27 cellular contexts compared by ENCODE assay signal in the genomic region with DNA sequence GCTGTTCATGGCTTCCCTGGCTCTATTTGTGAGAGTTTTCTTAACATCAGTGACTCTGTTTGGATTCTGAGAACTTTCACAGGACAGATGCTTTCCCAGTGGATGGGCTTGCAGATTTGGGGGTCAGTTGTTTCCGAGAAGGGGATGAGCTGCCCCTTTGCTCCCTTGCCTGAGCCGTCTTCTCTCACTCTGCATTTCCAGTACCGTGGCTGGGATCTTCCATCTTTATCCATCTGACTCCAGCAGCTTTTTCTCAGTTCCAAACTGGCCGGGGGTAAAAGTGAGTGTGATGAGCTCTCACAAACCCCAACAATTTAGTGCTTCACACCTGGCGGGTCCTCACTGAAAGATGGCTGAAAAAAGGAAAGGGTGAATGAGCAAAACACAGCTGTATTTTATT.
"Had no signal": no experiment of that assay in that cellular context is flagged by ENCODE, and none has a peak within 500 bp of the region (broad histone marks: within the 10 kb centered on the region; RNA-seq: fewer than 3 reads in every experiment).

No MANE protein-coding gene starts in this region.

- H3K27me3 ChIP-seq: brain microvascular endothelial cell, gastroesophageal sphincter had no signal

- H3K36me3 Mint-ChIP-seq: activated naive CD8-positive, alpha-beta T cell had no signal

- H3K36me3 ChIP-seq: brain microvascular endothelial cell, esophagus squamous epithelium, gastroesophageal sphincter, WERI-Rb-1 had no signal

- DNase-seq: activated B cell treated with CpG ODN at 0.5 μM for 24 hours; activated CD4-positive, alpha-beta T cell treated with anti-CD3 and anti-CD28 coated beads for 48 hours; activated CD4-positive, alpha-beta T cell treated with anti-CD3 and anti-CD28 coated beads, Interleukin-2, amount 50 U/mL, for 1 hour; activated CD4-positive, alpha-beta T cell treated with anti-CD3 and anti-CD28 coated beads, Interleukin-2, amount 50 U/mL, for 48 hours; activated effector memory CD4-positive, alpha-beta T cell treated with Interleukin-2 at 50 U/mL for 16 hours; activated gamma-delta T cell treated with Interleukin-2 at 50 U/mL for 16 hours; activated naive CD4-positive, alpha-beta T cell treated with anti-CD3 and anti-CD28 coated beads, Interleukin-2, amount 50 U/mL, for 16 hours; activated naive CD4-positive, alpha-beta T cell treated with Interleukin-2 at 50 U/mL for 16 hours; activated T-cell treated with anti-CD3 and anti-CD28 coated beads, Interleukin-2, amount 50 U/mL, for 4 hours; amniotic stem cell; brain microvascular endothelial cell; cortex of kidney; dermis blood vessel endothelial cell; effector CD4-positive, alpha-beta T cell; effector memory CD8-positive, alpha-beta T cell; erythroblast; esophagus squamous epithelium; foreskin melanocyte; T-helper 1 cell; T-helper 17 cell; T1000; WERI-Rb-1 had no signal

- H3K27ac ChIP-seq: brain microvascular endothelial cell, esophagus squamous epithelium, gastroesophageal sphincter, WERI-Rb-1 had no signal

- H3K4me1 ChIP-seq: esophagus squamous epithelium, gastroesophageal sphincter had no signal

- H3K4me1 Mint-ChIP-seq: activated B cell treated with CpG ODN at 0.5 μM for 24 hours; activated T-helper 17 cell treated with anti-CD3 and anti-CD28 coated beads, Interleukin-2, amount 50 U/mL, for 72 hours had no signal

- H3K27ac Mint-ChIP-seq: activated B cell treated with CpG ODN at 0.5 μM for 24 hours; activated naive CD8-positive, alpha-beta T cell; activated T-helper 17 cell treated with anti-CD3 and anti-CD28 coated beads, Interleukin-2, amount 50 U/mL, for 72 hours; effector memory CD8-positive, alpha-beta T cell; T-helper 17 cell; T-helper 2 cell treated with Interferon-gamma antibody and Interleukin-4, amounts not matched to agents 5 μg/mL and 100 μg/mL, for 36 hours had no signal

- H3K4me3 Mint-ChIP-seq: activated B cell treated with CpG ODN at 0.5 μM for 24 hours; activated T-cell treated with anti-CD3 and anti-CD28 coated beads, Interleukin-2, amount 50 U/mL, for 4 hours; activated T-helper 17 cell treated with anti-CD3 and anti-CD28 coated beads, Interleukin-2, amount 50 U/mL, for 72 hours; effector memory CD8-positive, alpha-beta T cell; T-helper 2 cell treated with Interferon-gamma antibody and Interleukin-4, amounts not matched to agents 5 μg/mL and 100 μg/mL, for 36 hours had no signal

- H3K9me3 ChIP-seq: esophagus squamous epithelium, gastroesophageal sphincter had no signal

- ATAC-seq: activated CD4-positive, CD25-positive, alpha-beta regulatory T cell treated with anti-CD3 and anti-CD28 coated beads, Interleukin-2, amount 50 U/mL, for 24 hours; activated T-cell treated with anti-CD3 and anti-CD28 coated beads, Interleukin-2, amount 50 U/mL, for 4 hours; activated T-helper 17 cell treated with anti-CD3 and anti-CD28 coated beads, Interleukin-2, amount 50 U/mL, for 72 hours; effector memory CD8-positive, alpha-beta T cell; gastroesophageal sphincter; T-helper 17 cell had no signal

- H3K4me3 ChIP-seq: esophagus squamous epithelium, gastroesophageal sphincter had no signal

- H3K9me3 Mint-ChIP-seq: activated B cell treated with CpG ODN at 0.5 μM for 24 hours; activated T-cell treated with anti-CD3 and anti-CD28 coated beads, Interleukin-2, amount 50 U/mL, for 4 hours; activated T-helper 17 cell treated with anti-CD3 and anti-CD28 coated beads, Interleukin-2, amount 50 U/mL, for 72 hours; effector memory CD8-positive, alpha-beta T cell; T-helper 2 cell treated with Interferon-gamma antibody and Interleukin-4, amounts not matched to agents 5 μg/mL and 100 μg/mL, for 36 hours had no signal
